In the genomic region with DNA sequence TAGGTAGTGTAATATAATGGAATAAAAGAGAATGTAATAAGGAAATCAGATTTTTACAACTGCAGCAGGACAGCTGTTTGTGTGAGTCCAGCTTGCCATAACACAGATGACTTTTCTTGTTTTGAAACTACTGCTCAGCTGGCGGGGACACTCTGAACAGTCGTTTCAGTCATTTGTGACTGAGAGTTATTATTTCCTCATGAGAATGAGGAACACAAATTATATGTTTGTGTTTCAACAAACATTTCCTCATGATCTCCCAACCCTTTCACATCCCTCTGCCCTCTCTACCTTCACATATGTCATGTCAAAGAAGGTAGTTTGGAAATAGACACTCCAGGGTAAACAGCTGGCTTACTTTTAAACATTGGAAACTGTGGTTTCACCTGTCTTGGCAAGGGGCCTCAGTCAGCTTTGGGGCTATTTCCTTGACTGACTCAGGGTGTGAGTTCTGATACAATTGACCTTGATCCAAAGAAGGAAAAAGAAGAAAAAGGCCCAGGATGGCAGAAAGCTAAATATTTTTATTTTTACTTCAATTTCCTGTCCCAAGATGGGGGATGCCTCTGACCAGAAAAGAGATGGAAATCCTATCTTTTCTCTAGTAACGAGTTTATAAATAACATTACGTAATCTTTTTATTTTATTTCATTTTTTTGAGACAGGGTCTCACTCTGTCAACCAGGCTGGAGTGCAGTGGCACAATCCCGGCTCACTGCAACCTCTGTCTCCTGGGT, we compare ENCODE assay signal across 8 cellular contexts. TPM values are rescaled to one million over a fixed set of nuclear protein-coding genes. Genes with fewer than 3 reads are reported as not detected.
DNase-seq lines count a peak whose midpoint lies in the region; ATAC-seq and TF ChIP-seq lines count a peak whose summit lies in the region.

No MANE protein-coding gene starts in this region.

- WGBS in heart left ventricle, 4 donors: 65 to 77% (median 70%) methylated on average over 5 of the region's 5 CpGs

- no peaks in the 10 kb centered on the region for H3K36me3 ChIP-seq in SU-DHL-6 (ENCODE audit: low read length)
- H3K36me3 ChIP-seq in heart left ventricle: peaks cover 0 to 16% (median 0%) of the 10 kb centered on the region in 9 donors

- TF ChIP-seq POLR2A in heart left ventricle (IDR thresholded peaks at IDR 0.05): no peak

- H3K4me1 ChIP-seq in heart left ventricle: peaks cover 0 to 61% (median 11%) of the 10 kb centered on the region in 12 donors

- no peaks in the 10 kb centered on the region for H3K27me3 ChIP-seq in AG04450 (ENCODE audit: control insufficient read depth, insufficient read depth, low read length)
- no peaks in the 10 kb centered on the region for H3K27me3 ChIP-seq in SU-DHL-6 (ENCODE audit: low read length)
- H3K27me3 ChIP-seq in heart left ventricle: no peaks in the 10 kb centered on the region

- peak overlapping the region; percentile 61 for H3K9ac ChIP-seq in SU-DHL-6 (ENCODE audit: low read length)

- POLR2A ChIA-PET in AG04450 (lab: Yijun Ruan, JAX): interaction anchor here (1.3 kb wide), 1 partner anchor 88 kb away, joined by 5 read pairs; the partner anchor contains the start of gene SP100

- H4K20me1 ChIP-seq in SU-DHL-6 (ENCODE audit: low read depth, low read length): no peaks in the 10 kb centered on the region

- no peaks in the 10 kb centered on the region for H3K9me2 ChIP-seq in SU-DHL-6 (replicated peaks; ENCODE audit: insufficient read depth, low read length)

- ATAC-seq in GM19043 (IDR thresholded peaks at IDR 0.05; ENCODE audit: low read depth, unreplicated experiment) (peak; percentile 64), HG03342 (IDR thresholded peaks at IDR 0.05; ENCODE audit: unreplicated experiment) (peak; percentile 70), heart left ventricle (peak in 1 of 4 donors; percentile 29)
- ATAC-seq in stimulated activated naive CD8-positive, alpha-beta T cell treated with anti-CD3 and anti-CD28 coated beads, Interleukin-15, Interleukin-2, amounts not matched to agents 100 U/mL and 50 U/mL, for 24 hours: peak; percentile 28

- H3K4me3 ChIP-seq in AG04450 (ENCODE audit: low read depth, low read length): peak overlapping the region; percentile 70
- H3K4me3 ChIP-seq in SU-DHL-6 (ENCODE audit: insufficient read depth, low read length, poor library complexity, severe bottlenecking): peak overlapping the region; percentile 49
- H3K4me3 ChIP-seq in heart left ventricle: peak overlapping the region; percentile 6 to 70 (median 50)

- peak overlapping the region; percentile 92 for H3K27ac ChIP-seq in AG04450 (ENCODE audit: low read depth, low read length)
- peak overlapping the region; percentile 89 for H3K27ac ChIP-seq in SU-DHL-6 (ENCODE audit: low read depth, low read length)
- H3K27ac ChIP-seq in heart left ventricle: peak overlapping the region in 11 of 12 donors; percentile 59 to 96 (median 81)

- DNase-seq in AG04450 (ENCODE audit: low read depth, low spot score): no peak
- DNase-seq in heart left ventricle: no peak
- no peak for DNase-seq in stimulated activated naive CD8-positive, alpha-beta T cell treated with anti-CD3 and anti-CD28 coated beads, Interleukin-15, Interleukin-2, amounts not matched to agents 100 U/mL and 50 U/mL, for 24 hours
- DNase-seq in COR-L47 (lab: John Stamatoyannopoulos, UW): no peak
- DNase-seq in GDM1 (lab: John Stamatoyannopoulos, UW): no peak

- peak overlapping the region; percentile 31 for H2AFZ ChIP-seq in SU-DHL-6 (ENCODE audit: low read depth, low read length, severe bottlenecking)

- CTCF ChIA-PET in AG04450 (lab: Charles Lee): interaction anchor here (0.7 to 1.1 kb wide), 2 partner anchors 168 to 283 kb away, joined by 3 to 5 read pairs; no protein-coding TSS in a partner anchor

- peak overlapping the region; percentile 84 for H3K4me2 ChIP-seq in SU-DHL-6 (ENCODE audit: low read depth, low read length, poor library complexity, severe bottlenecking)

- H3F3A ChIP-seq in SU-DHL-6 (ENCODE audit: insufficient read depth): peaks cover 24% of the 10 kb centered on the region

- intact Hi-C loops in heart left ventricle (cut with DNase I): loop anchor here in 4 of 10 donors (5.0 to 10.0 kb wide), 4 partner anchors 87 to 415 kb away; partner anchors contain the start of genes SP100 (in 2 of the 4), SP110 (in 2 of the 4) and SP140 (in 2 of the 4)

- TF ChIP-seq CTCF in AG04450 (IDR thresholded peaks at IDR 0.05; ENCODE audit: low read depth, low read length): no peak
- no peak for TF ChIP-seq CTCF in SU-DHL-6 (IDR thresholded peaks at IDR 0.05; ENCODE audit: insufficient read depth, low read length, poor library complexity, severe bottlenecking)
- no peak for TF ChIP-seq CTCF in heart left ventricle (IDR thresholded peaks at IDR 0.05)

- H3K79me2 ChIP-seq in SU-DHL-6 (ENCODE audit: insufficient read depth, low read length): peaks cover 17% of the 10 kb centered on the region; the same call in 1 of the 2 replicates

- H3K9me3 ChIP-seq in AG04450 (ENCODE audit: control insufficient read depth, insufficient read depth, low read length): peaks cover 10% of the 10 kb centered on the region
- H3K9me3 ChIP-seq in SU-DHL-6 (ENCODE audit: insufficient read depth, low read length): no peaks in the 10 kb centered on the region
- H3K9me3 ChIP-seq in heart left ventricle: peaks cover 0 to 8% (median 0%) of the 10 kb centered on the region in 12 donors

RNA-seq across cellular contexts. Expression of gene SP140L, which starts 0.6 kb away (rescaled TPM):
- 11.4 and 13.4 TPM in 2 replicates for polyA plus RNA-seq in AG04450 (2011; rRNA removed)
- polyA minus RNA-seq in AG04450 (2011; rRNA and poly(A)+ RNA removed): 8.9 and 13.1 TPM in 2 replicates
- total RNA-seq in heart left ventricle: 10 to 100 TPM in 1 of 9 donors, 1 to 10 TPM in 8; 2.5 to 17.6 (median 4.0) TPM
- 1 to 10 TPM; 2.8 to 8.8 TPM for polyA plus RNA-seq in heart left ventricle
